In the genomic region with DNA sequence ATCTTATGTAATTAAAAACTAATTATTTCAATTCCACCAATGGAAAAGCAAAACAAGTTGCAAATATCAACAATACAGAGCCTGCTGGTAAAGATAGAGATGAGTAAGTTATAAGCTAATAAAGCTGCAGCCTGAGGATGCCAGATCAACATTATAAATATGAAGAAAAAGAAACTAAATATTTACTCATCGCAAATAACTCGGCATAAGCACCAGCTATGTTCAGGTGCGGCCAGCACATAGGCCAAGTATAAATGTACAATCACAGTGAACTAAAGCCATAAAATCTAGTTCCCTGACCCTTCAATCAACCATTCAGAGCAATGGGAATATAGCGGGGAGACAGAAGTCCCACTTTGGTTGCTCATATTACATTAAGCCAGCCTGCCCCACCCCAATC, we compare ENCODE assay signal across 17 cellular contexts. TPM values are rescaled to one million over a fixed set of nuclear protein-coding genes. Genes with fewer than 3 reads are reported as not detected.
DNase-seq lines count a peak whose midpoint lies in the region; ATAC-seq and TF ChIP-seq lines count a peak whose summit lies in the region.
"Had no signal": no experiment of that assay in that cellular context is flagged by ENCODE, and none has a peak within 500 bp of the region (broad histone marks: within the 10 kb centered on the region; RNA-seq: fewer than 3 reads in every experiment).

No MANE protein-coding gene starts in this region.

- ATAC-seq in mucosa of descending colon = peak; percentile 18
- ATAC-seq in GM21515 (IDR thresholded peaks at IDR 0.05; ENCODE audit: unreplicated experiment) = no peak
- no peak for ATAC-seq in GM19023 (IDR thresholded peaks at IDR 0.05; ENCODE audit: unreplicated experiment)
- no peak for ATAC-seq in GM18517 (IDR thresholded peaks at IDR 0.05; ENCODE audit: unreplicated experiment)
- ATAC-seq: A549; CD8-positive, alpha-beta T cell had no signal

- H3K9me3 ChIP-seq in mucosa of descending colon = no peaks in the 10 kb centered on the region
- H3K9me3 ChIP-seq: A549, Caco-2 had no signal

- intact Hi-C loops in mucosa of descending colon (cut with DNase I, micrococcal nuclease) = no loop called here

- H3K4me1 ChIP-seq in mucosa of descending colon (ENCODE audit: low read depth) = no peaks in the 10 kb centered on the region
- H3K4me1 ChIP-seq: A549, Caco-2 had no signal

- H3K36me3 ChIP-seq in mucosa of descending colon (ENCODE audit: low read depth) = no peaks in the 10 kb centered on the region

- TF ChIP-seq CTCF in 22Rv1 (IDR thresholded peaks at IDR 0.05) (no peak), LNCaP clone FGC (IDR thresholded peaks at IDR 0.05; ENCODE audit: control insufficient read depth, extremely low read depth, insufficient read depth) (no peak), VCaP (conservative IDR thresholded peaks at IDR 0.05) (no peak), mucosa of descending colon (IDR thresholded peaks at IDR 0.05) (no peak)

- H3K27ac ChIP-seq in 22Rv1 = peak overlapping the region; percentile 53
- H3K27ac ChIP-seq in VCaP = peak overlapping the region; percentile 59
- H3K27ac ChIP-seq: A549; BLaER1 treated with 17β-estradiol and CSF1 and Interleukin-3, amounts not matched to agents 10 nM and 100 nM had no signal

- H3K4me3 ChIP-seq in LNCaP clone FGC (ENCODE audit: low read depth, low read length) = no peak overlapping the region
- no peak overlapping the region for H3K4me3 ChIP-seq in mucosa of descending colon
- H3K4me3 ChIP-seq: A549; BLaER1 treated with 17β-estradiol and CSF1 and Interleukin-3, amounts not matched to agents 10 nM and 100 nM had no signal

- DNase-seq in LNCaP clone FGC (ENCODE audit: low read depth) (peak; percentile 94), mucosa of descending colon (no peak), NCI-H1105 (lab: John Stamatoyannopoulos, UW) (no peak)
- DNase-seq: AML-193; Caco-2; Calu3; CD4-positive, alpha-beta T cell; CD8-positive, alpha-beta T cell; DMS79 treated with DMSO at 0.1 percent for 48 hours; GF-D8 had no signal

RNA-seq across cellular contexts. Expression of a gene that starts 7.7 kb away (rescaled TPM):
- total RNA-seq in mucosa of descending colon = 10 to 100 TPM; 29.9 to 79.0 (median 40.5) TPM
